In genomic region chr6:132279592-132280139, GRCh38 we compare ENCODE assay signal across 8 cellular contexts.
DNase-seq lines count a peak whose midpoint lies in the region; ATAC-seq and TF ChIP-seq lines count a peak whose summit lies in the region.

No MANE protein-coding gene starts in this region.

- no peaks in the 10 kb centered on the region for H3K9me2 ChIP-seq in Loucy (replicated peaks; ENCODE audit: low read depth, low read length)

- no peaks in the 10 kb centered on the region for H3F3A ChIP-seq in Loucy (ENCODE audit: low read depth)

- H3K79me1 ChIP-seq in H9 (ENCODE audit: insufficient read depth, low read depth, low read length, poor library complexity, severe bottlenecking) = no peaks in the 10 kb centered on the region

- no peak overlapping the region for H4K91ac ChIP-seq in H9 (ENCODE audit: insufficient read length, low read depth, low read length)

- no peak overlapping the region for H3K4ac ChIP-seq in H9 (ENCODE audit: low read depth, low read length)

- H3K4me2 ChIP-seq in H9 (ENCODE audit: insufficient read depth, insufficient read length, low read length) (peak overlapping the region; percentile 69), Loucy (ENCODE audit: low read depth, low read length, poor library complexity, severe bottlenecking) (peak overlapping the region; percentile 64)

- H3K36me3 ChIP-seq in Loucy (ENCODE audit: insufficient read depth, low read length) = no peaks in the 10 kb centered on the region
- H3K36me3 ChIP-seq in thoracic aorta = no peaks in the 10 kb centered on the region

- no peaks in the 10 kb centered on the region for H3K23me2 ChIP-seq in H9 (ENCODE audit: insufficient read length, low read depth, low read length, poor library complexity, severe bottlenecking)

- H3K27ac Mint-ChIP-seq in H9 = peak overlapping the region in 2 of 3 experiments; percentile 19 to 95; a peak in 1 of 7 replicates
- H3K27ac Mint-ChIP-seq in activated naive CD4-positive, alpha-beta T cell treated with anti-CD3 and anti-CD28 coated beads, Interleukin-2, amount 50 U/mL, for 24 hours = no peak overlapping the region
- H3K27ac Mint-ChIP-seq in glutamatergic neuron (ENCODE audit: unreplicated experiment) = no peak overlapping the region
- peak overlapping the region; percentile 50 for H3K27ac Mint-ChIP-seq in osteocyte (ENCODE audit: unreplicated experiment)

- no peaks in the 10 kb centered on the region for H3K4me1 ChIP-seq in H9 (ENCODE audit: insufficient read depth, low read length)
- H3K4me1 ChIP-seq in Loucy (ENCODE audit: insufficient read depth, low read length, poor library complexity, severe bottlenecking) = no peaks in the 10 kb centered on the region
- peaks cover 0 to 9% of the 10 kb centered on the region in 2 donors for H3K4me1 ChIP-seq in thoracic aorta (ENCODE audit: control insufficient read depth in 1 of 2, low read depth in 2 of 2)

- ATAC-seq in thoracic aorta (ENCODE audit: insufficient number of reproducible peaks, low FRiP score, low read depth) = peak; percentile 57

- DNase-seq in GM03348 (ENCODE audit: low spot score) (peak; percentile 68), H9 (peak; percentile 72), SK-N-DZ (ENCODE audit: low spot score) (peak; percentile 86), glutamatergic neuron (peak; percentile 78), osteocyte (ENCODE audit: extremely low spot score, unreplicated experiment) (peak; percentile 87), thoracic aorta (ENCODE audit: low spot score) (peak; percentile 15)

- H2AFZ ChIP-seq in H9 (ENCODE audit: low read length) (peak overlapping the region; percentile 100), Loucy (ENCODE audit: low read length) (peak overlapping the region; percentile 92)

- H3K56ac ChIP-seq in H9 (ENCODE audit: insufficient read length, low read depth, low read length) = no peak overlapping the region

- H3K4me3 ChIP-seq in Loucy (ENCODE audit: low read length, poor library complexity, severe bottlenecking) (peak overlapping the region; percentile 68), thoracic aorta (peak overlapping the region; percentile 77)

- H3K9ac ChIP-seq in H9 (ENCODE audit: extremely low read depth, insufficient read length, low read length) = peak overlapping the region; percentile 60
- H3K9ac ChIP-seq in Loucy (ENCODE audit: low read depth, low read length, poor library complexity, severe bottlenecking) = no peak overlapping the region

- no peak overlapping the region for H2BK20ac ChIP-seq in H9 (ENCODE audit: low read depth, low read length, poor library complexity, severe bottlenecking)

- H4K20me1 ChIP-seq in H9 (ENCODE audit: control insufficient read depth, insufficient read depth, insufficient read length) (no peaks in the 10 kb centered on the region), Loucy (ENCODE audit: insufficient read depth, low read length, poor library complexity, severe bottlenecking) (no peaks in the 10 kb centered on the region)

- WGBS in H9 (ENCODE audit: extremely low coverage, insufficient read length, low lambda C conversion rate) = no CpG with 5 or more reads among the region's 12 CpGs

- H2BK5ac ChIP-seq in H9 (ENCODE audit: insufficient read length, low read length) = no peak overlapping the region

- no peak overlapping the region for H2AK5ac ChIP-seq in H9 (ENCODE audit: insufficient read length, low read length)

- H3K9me3 Mint-ChIP-seq in H9 (no peaks in the 10 kb centered on the region), glutamatergic neuron (ENCODE audit: unreplicated experiment) (no peaks in the 10 kb centered on the region), osteocyte (ENCODE audit: unreplicated experiment) (no peaks in the 10 kb centered on the region)
- no peaks in the 10 kb centered on the region for H3K9me3 Mint-ChIP-seq in activated naive CD4-positive, alpha-beta T cell treated with anti-CD3 and anti-CD28 coated beads, Interleukin-2, amount 50 U/mL, for 24 hours

- H4K5ac ChIP-seq in H9 (ENCODE audit: insufficient read length, low read depth, low read length) = no peak overlapping the region

- H3K79me2 ChIP-seq in H9 (ENCODE audit: insufficient read depth, low read length) = no peaks in the 10 kb centered on the region
- H3K79me2 ChIP-seq in Loucy (ENCODE audit: insufficient read depth, low read length) = no peaks in the 10 kb centered on the region

- no peak overlapping the region for H2BK120ac ChIP-seq in H9 (ENCODE audit: low read depth, low read length, poor library complexity, severe bottlenecking)

- no peak overlapping the region for H3K14ac ChIP-seq in H9 (ENCODE audit: insufficient read depth, low read length)

- H3K4me3 Mint-ChIP-seq in H9 = peak overlapping the region; percentile 70 to 84
- H3K4me3 Mint-ChIP-seq in activated naive CD4-positive, alpha-beta T cell treated with anti-CD3 and anti-CD28 coated beads, Interleukin-2, amount 50 U/mL, for 24 hours = peak overlapping the region; percentile 80
- peak overlapping the region; percentile 88 for H3K4me3 Mint-ChIP-seq in glutamatergic neuron (ENCODE audit: unreplicated experiment)
- H3K4me3 Mint-ChIP-seq in osteocyte (ENCODE audit: unreplicated experiment) = peak overlapping the region; percentile 85

- H3K27ac ChIP-seq in H9 (ENCODE audit: insufficient read length, low read depth, low read length) = no peak overlapping the region
- no peak overlapping the region for H3K27ac ChIP-seq in thoracic aorta

- no peak overlapping the region for H2BK15ac ChIP-seq in H9 (ENCODE audit: low read depth, low read length)

- no peak overlapping the region for H3K23ac ChIP-seq in H9 (ENCODE audit: insufficient read length, low read depth, low read length)

- H3K36me3 Mint-ChIP-seq in H9 (ENCODE audit: insufficient read depth in 1 of 3, low read depth in 3 of 3) (no peaks in the 10 kb centered on the region), glutamatergic neuron (ENCODE audit: unreplicated experiment) (no peaks in the 10 kb centered on the region), osteocyte (ENCODE audit: unreplicated experiment) (no peaks in the 10 kb centered on the region)
- no peaks in the 10 kb centered on the region for H3K36me3 Mint-ChIP-seq in activated naive CD4-positive, alpha-beta T cell treated with anti-CD3 and anti-CD28 coated beads, Interleukin-2, amount 50 U/mL, for 24 hours

- TF ChIP-seq CTCF in H9 (conservative IDR thresholded peaks at IDR 0.05) = peak; percentile 99
- TF ChIP-seq CTCF in Loucy (conservative IDR thresholded peaks at IDR 0.05; ENCODE audit: low read length) = peak; percentile 100
- TF ChIP-seq CTCF in glutamatergic neuron (IDR thresholded peaks at IDR 0.05; ENCODE audit: partially characterized antibody, unreplicated experiment) = peak; percentile 97
- TF ChIP-seq CTCF in osteocyte (IDR thresholded peaks at IDR 0.05) = peak; percentile 97
- TF ChIP-seq CTCF in thoracic aorta (IDR thresholded peaks at IDR 0.05) = peak; percentile 81

- H3K18ac ChIP-seq in H9 (ENCODE audit: insufficient read length, low read depth, low read length) = no peak overlapping the region

- H3K27me3 Mint-ChIP-seq in H9 (ENCODE audit: low read depth) (peaks cover 3% of the 10 kb centered on the region), glutamatergic neuron (ENCODE audit: unreplicated experiment) (peaks cover 4% of the 10 kb centered on the region), osteocyte (ENCODE audit: unreplicated experiment) (no peaks in the 10 kb centered on the region)
- H3K27me3 Mint-ChIP-seq in activated naive CD4-positive, alpha-beta T cell treated with anti-CD3 and anti-CD28 coated beads, Interleukin-2, amount 50 U/mL, for 24 hours = peaks cover 19% of the 10 kb centered on the region

- no peak overlapping the region for H2BK12ac ChIP-seq in H9 (ENCODE audit: insufficient read length, low read depth, low read length)

- H3K27me3 ChIP-seq in H9 (ENCODE audit: insufficient read depth, low read length) = no peaks in the 10 kb centered on the region
- no peaks in the 10 kb centered on the region for H3K27me3 ChIP-seq in Loucy (ENCODE audit: insufficient read depth, low read length, poor library complexity, severe bottlenecking)
- H3K27me3 ChIP-seq in thoracic aorta (replicated peaks; ENCODE audit: insufficient read depth) = no peaks in the 10 kb centered on the region

- H3T11ph ChIP-seq in H9 (ENCODE audit: low read length) = no peak overlapping the region

- H3K4me1 Mint-ChIP-seq in H9 (peaks cover 0 to 6% of the 10 kb centered on the region in 2 experiments; a peak in 1 of 4 replicates), glutamatergic neuron (ENCODE audit: low read depth, unreplicated experiment) (no peaks in the 10 kb centered on the region), osteocyte (ENCODE audit: unreplicated experiment) (peaks cover 23% of the 10 kb centered on the region)
- H3K4me1 Mint-ChIP-seq in activated naive CD4-positive, alpha-beta T cell treated with anti-CD3 and anti-CD28 coated beads, Interleukin-2, amount 50 U/mL, for 24 hours = no peaks in the 10 kb centered on the region

- no peak overlapping the region for H4K8ac ChIP-seq in H9 (replicated peaks; ENCODE audit: insufficient read length, low read depth, low read length)

- H3K9me3 ChIP-seq in H9 (ENCODE audit: control insufficient read depth, low read depth, low read length) (no peaks in the 10 kb centered on the region), Loucy (ENCODE audit: insufficient read depth, low read depth, low read length) (no peaks in the 10 kb centered on the region), thoracic aorta (no peaks in the 10 kb centered on the region)

Comparison
In these comparisons a context has a peak if more than half of its experiments do, and no peak if none do; other contexts are left out.
1. DNase-seq: peak in every context shown above with its lines; median percentile 87 in osteocyte; 86 in SK-N-DZ; 78 in glutamatergic neuron; 72 in H9; 68 in GM03348; 15 in thoracic aorta.
2. H3K27ac Mint-ChIP-seq: peak in H9 (2 of 3) and osteocyte (single experiment); none in activated naive CD4-positive, alpha-beta T cell treated with anti-CD3 and anti-CD28 coated beads, Interleukin-2, amount 50 U/mL, for 24 hours (single experiment) and glutamatergic neuron (single experiment).
3. Peak in every context shown above with its lines, with median percentiles within 50 percentile points of each other: H3K4me3 Mint-ChIP-seq and CTCF ChIP-seq.